ENCODE assay signal across 21 cellular contexts in the genomic region with DNA sequence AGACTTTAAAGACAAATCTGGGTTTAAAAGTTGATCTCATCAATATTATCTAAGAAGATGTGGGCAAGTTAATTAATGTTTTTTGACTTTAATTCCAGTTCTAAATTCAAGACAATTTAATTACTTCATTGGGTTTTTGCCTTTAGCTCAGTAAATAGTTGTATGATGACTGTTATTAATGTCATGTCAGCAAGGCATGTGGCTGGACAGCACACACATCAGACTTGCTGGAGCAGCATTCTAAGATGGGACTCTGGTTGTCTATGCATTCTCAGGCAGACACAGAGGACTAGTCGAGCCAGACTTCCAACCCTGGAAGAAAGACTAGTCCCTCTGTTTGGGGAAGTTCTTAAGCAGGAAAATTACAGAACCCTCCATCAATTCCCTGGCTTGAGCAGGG.
"Had no signal": no experiment of that assay in that cellular context is flagged by ENCODE, and none has a peak within 500 bp of the region (broad histone marks: within the 10 kb centered on the region; RNA-seq: fewer than 3 reads in every experiment).

No MANE protein-coding gene starts in this region.

- H3K4me1 Mint-ChIP-seq: activated naive CD4-positive, alpha-beta T cell treated with anti-CD3 and anti-CD28 coated beads, Interleukin-2, amount 50 U/mL, for 24 hours; immature natural killer cell; naive thymus-derived CD8-positive, alpha-beta T cell had no signal

- H3K27me3 Mint-ChIP-seq: activated naive CD4-positive, alpha-beta T cell treated with anti-CD3 and anti-CD28 coated beads, Interleukin-2, amount 50 U/mL, for 24 hours; brain had no signal

- H3K36me3 Mint-ChIP-seq: activated naive CD4-positive, alpha-beta T cell treated with anti-CD3 and anti-CD28 coated beads, Interleukin-2, amount 50 U/mL, for 24 hours; brain; immature natural killer cell; naive thymus-derived CD8-positive, alpha-beta T cell; neural progenitor cell had no signal

- H3K4me1 ChIP-seq: colonic mucosa, neural progenitor cell, tibial nerve had no signal

- H3K4me3 Mint-ChIP-seq: activated naive CD4-positive, alpha-beta T cell treated with anti-CD3 and anti-CD28 coated beads, Interleukin-2, amount 50 U/mL, for 24 hours; brain; effector memory CD8-positive, alpha-beta T cell; immature natural killer cell; naive thymus-derived CD8-positive, alpha-beta T cell; neural progenitor cell had no signal

- ATAC-seq: effector memory CD8-positive, alpha-beta T cell; naive thymus-derived CD8-positive, alpha-beta T cell had no signal

- H3K27ac Mint-ChIP-seq: activated naive CD4-positive, alpha-beta T cell treated with anti-CD3 and anti-CD28 coated beads, Interleukin-2, amount 50 U/mL, for 24 hours; brain; effector memory CD8-positive, alpha-beta T cell; immature natural killer cell; naive thymus-derived CD8-positive, alpha-beta T cell; neural progenitor cell had no signal

- DNase-seq: activated CD4-positive, alpha-beta T cell treated with anti-CD3 and anti-CD28 coated beads for 1 hour; activated CD4-positive, alpha-beta T cell treated with anti-CD3 and anti-CD28 coated beads, Interleukin-2, amount 50 U/mL, for 1 hour; activated gamma-delta T cell treated with Interleukin-2 at 50 U/mL for 16 hours; activated T-cell treated with anti-CD3 and anti-CD28 coated beads, Interleukin-2, amount 50 U/mL, for 1 hour; aorta; central memory CD4-positive, alpha-beta T cell; colonic mucosa; dorsolateral prefrontal cortex; effector memory CD8-positive, alpha-beta T cell; esophagus squamous epithelium; immature natural killer cell; left ventricle myocardium inferior; naive thymus-derived CD8-positive, alpha-beta T cell; stimulated activated CD4-positive, alpha-beta T cell treated with anti-CD3 and anti-CD28 coated beads, Interleukin-4, amount 100 ng/mL, for 4 hours; stomach; T-helper 9 cell had no signal

- H3K27ac ChIP-seq: colonic mucosa, dorsolateral prefrontal cortex, esophagus squamous epithelium, left ventricle myocardium inferior, neural progenitor cell, stomach, suprapubic skin, tibial nerve had no signal

- H3K9me3 ChIP-seq: colonic mucosa, esophagus squamous epithelium, left ventricle myocardium inferior, stomach, suprapubic skin, tibial nerve had no signal

- H3K4me3 ChIP-seq: colonic mucosa, dorsolateral prefrontal cortex, esophagus squamous epithelium, left ventricle myocardium inferior, neural progenitor cell, stomach, suprapubic skin, tibial nerve had no signal

- H3K36me3 ChIP-seq: colonic mucosa, esophagus squamous epithelium, left ventricle myocardium inferior, neural progenitor cell, stomach, suprapubic skin, tibial nerve had no signal

- H3K9me3 Mint-ChIP-seq: activated naive CD4-positive, alpha-beta T cell treated with anti-CD3 and anti-CD28 coated beads, Interleukin-2, amount 50 U/mL, for 24 hours; effector memory CD8-positive, alpha-beta T cell had no signal

- H3K27me3 ChIP-seq: colonic mucosa, esophagus squamous epithelium, neural progenitor cell, stomach, suprapubic skin, tibial nerve had no signal
